In the genomic region with DNA sequence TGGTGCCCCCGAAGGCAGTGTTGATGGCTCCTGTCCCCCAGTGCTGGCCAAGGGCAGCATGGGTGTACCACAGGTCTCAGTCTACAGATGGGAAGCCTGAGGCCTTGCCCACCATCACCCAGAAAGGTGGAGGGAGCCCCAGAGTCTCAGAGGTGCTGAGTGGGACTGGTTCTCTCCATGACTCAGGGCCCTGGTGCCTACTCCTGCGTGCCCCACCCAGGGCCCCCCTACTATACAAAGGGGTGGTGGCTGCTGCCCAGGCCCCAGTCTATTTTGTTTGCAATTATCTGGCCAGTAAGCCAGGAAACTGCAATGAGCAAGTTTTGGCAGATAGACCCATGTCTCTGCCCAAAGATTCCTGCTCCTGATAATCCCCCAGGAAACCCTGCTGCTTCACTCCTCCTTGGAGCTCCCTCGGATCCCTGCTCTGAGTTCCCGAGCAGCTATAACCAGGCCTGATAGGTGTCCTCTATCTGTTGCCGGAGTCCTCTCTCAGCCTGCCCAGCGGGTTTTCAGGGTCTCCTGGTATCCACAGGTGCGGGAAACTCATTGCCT, we compare ENCODE assay signal across 31 cellular contexts. TPM values are rescaled to one million over a fixed set of nuclear protein-coding genes. Genes with fewer than 3 reads are reported as not detected.
DNase-seq lines count a peak whose midpoint lies in the region; ATAC-seq and TF ChIP-seq lines count a peak whose summit lies in the region.
"Had no signal": no experiment of that assay in that cellular context is flagged by ENCODE, and none has a peak within 500 bp of the region (broad histone marks: within the 10 kb centered on the region; RNA-seq: fewer than 3 reads in every experiment).

No MANE protein-coding gene starts in this region.

- H3K36me3 ChIP-seq in osteoblast (ENCODE audit: insufficient read depth, low read length) (no peaks in the 10 kb centered on the region), testis (ENCODE audit: low read depth, missing control alignments) (no peaks in the 10 kb centered on the region)
- H3K36me3 ChIP-seq: BLaER1 treated with 17β-estradiol and CSF1 and Interleukin-3, amounts not matched to agents 10 nM and 100 nM; transverse colon; WERI-Rb-1 had no signal

- H3K27ac Mint-ChIP-seq in HFFc6, result no peak overlapping the region
- H3K27ac Mint-ChIP-seq: activated CD4-positive, alpha-beta T cell treated with anti-CD3 and anti-CD28 coated beads, Interleukin-2, amount 10 ng/mL, durations not matched to agents 7 days and 5 days; activated naive CD4-positive, alpha-beta T cell treated with anti-CD3 and anti-CD28 coated beads, Interleukin-2, amount 10 ng/mL, durations not matched to agents 7 days and 5 days; activated T-cell treated with anti-CD3 and anti-CD28 coated beads, Interleukin-2, amount 50 U/mL, for 72 hours; dendritic cell treated with granulocyte-macrophage colony-stimulating factor and Interleukin-4, amounts not matched to agents 40 ng/mL and 50 ng/mL, for 4 days had no signal

- H3K4me1 Mint-ChIP-seq in HFFc6 (ENCODE audit: low read depth), result peaks cover 17% of the 10 kb centered on the region
- H3K4me1 Mint-ChIP-seq: activated CD4-positive, alpha-beta T cell treated with anti-CD3 and anti-CD28 coated beads, Interleukin-2, amount 10 ng/mL, durations not matched to agents 7 days and 5 days; activated naive CD4-positive, alpha-beta T cell treated with anti-CD3 and anti-CD28 coated beads, Interleukin-2, amount 10 ng/mL, durations not matched to agents 7 days and 5 days had no signal

- H3K4me3 ChIP-seq in AG10803 (ENCODE audit: low read length), result no peak overlapping the region
- no peak overlapping the region for H3K4me3 ChIP-seq in osteoblast (ENCODE audit: insufficient read depth, low read length)
- no peak overlapping the region for H3K4me3 ChIP-seq in testis
- H3K4me3 ChIP-seq: BLaER1 treated with 17β-estradiol and CSF1 and Interleukin-3, amounts not matched to agents 10 nM and 100 nM; SK-N-MC; transverse colon had no signal

- TF ChIP-seq CTCF in AG10803 (conservative IDR thresholded peaks at IDR 0.05; ENCODE audit: low read length) (no peak), HFFc6 (IDR thresholded peaks at IDR 0.05) (no peak), osteoblast (IDR thresholded peaks at IDR 0.05; ENCODE audit: extremely low read depth, low read depth, low read length) (no peak), testis (IDR thresholded peaks at IDR 0.05) (no peak)

- H3K36me3 Mint-ChIP-seq in HFFc6 (ENCODE audit: low read depth), result no peaks in the 10 kb centered on the region
- H3K36me3 Mint-ChIP-seq: activated naive CD4-positive, alpha-beta T cell treated with anti-CD3 and anti-CD28 coated beads, Interleukin-2, amount 10 ng/mL, durations not matched to agents 7 days and 5 days had no signal

- peaks cover 12% of the 10 kb centered on the region for H3K9me3 Mint-ChIP-seq in HFFc6
- H3K9me3 Mint-ChIP-seq: dendritic cell treated with granulocyte-macrophage colony-stimulating factor and Interleukin-4, amounts not matched to agents 40 ng/mL and 50 ng/mL, for 4 days; neural crest cell had no signal

- no peak overlapping the region for H3K4me3 Mint-ChIP-seq in HFFc6
- H3K4me3 Mint-ChIP-seq: activated CD4-positive, alpha-beta T cell treated with anti-CD3 and anti-CD28 coated beads, Interleukin-2, amount 10 ng/mL, durations not matched to agents 7 days and 5 days; activated naive CD4-positive, alpha-beta T cell treated with anti-CD3 and anti-CD28 coated beads, Interleukin-2, amount 10 ng/mL, durations not matched to agents 7 days and 5 days; activated T-cell treated with anti-CD3 and anti-CD28 coated beads, Interleukin-2, amount 50 U/mL, for 72 hours; dendritic cell treated with granulocyte-macrophage colony-stimulating factor and Interleukin-4, amounts not matched to agents 40 ng/mL and 50 ng/mL, for 4 days; neural crest cell had no signal

- 62 to 72% methylated on average over 3 to 7 of the region's 7 CpGs for WGBS in testis, 2 donors

- H4K20me1 ChIP-seq in osteoblast (ENCODE audit: insufficient read depth, low read length), result no peaks in the 10 kb centered on the region
- H4K20me1 ChIP-seq: BLaER1 treated with 17β-estradiol and CSF1 and Interleukin-3, amounts not matched to agents 10 nM and 100 nM had no signal

- H3K27me3 Mint-ChIP-seq in HFFc6 (ENCODE audit: insufficient read depth), result peaks cover 10% of the 10 kb centered on the region

- no peaks in the 10 kb centered on the region for H3K79me2 ChIP-seq in osteoblast (ENCODE audit: insufficient read depth, low read length)

- ATAC-seq in GM19351 (IDR thresholded peaks at IDR 0.05; ENCODE audit: unreplicated experiment), result no peak
- ATAC-seq in HG03175 (IDR thresholded peaks at IDR 0.05; ENCODE audit: unreplicated experiment), result no peak
- ATAC-seq in GM21717 (IDR thresholded peaks at IDR 0.05; ENCODE audit: unreplicated experiment), result no peak
- ATAC-seq: activated T-cell treated with anti-CD3 and anti-CD28 coated beads, Interleukin-2, amount 50 U/mL, for 72 hours; HCT116 had no signal

- no peak overlapping the region for H3K4me2 ChIP-seq in osteoblast (ENCODE audit: insufficient read depth, low read length)
- H3K4me2 ChIP-seq: BLaER1 treated with 17β-estradiol and CSF1 and Interleukin-3, amounts not matched to agents 10 nM and 100 nM had no signal

- H3K9me3 ChIP-seq in osteoblast (ENCODE audit: low read depth, low read length) (peaks cover 7% of the 10 kb centered on the region), testis (no peaks in the 10 kb centered on the region)
- H3K9me3 ChIP-seq: Caco-2 had no signal

- intact Hi-C loops in testis (cut with DNase I; ENCODE audit: low total_unique reads), result no loop called here

- H2AFZ ChIP-seq in osteoblast (ENCODE audit: low read length), result no peak overlapping the region

- DNase-seq in AG10803 (ENCODE audit: low read depth), result peak; percentile 23
- peak; percentile 33 for DNase-seq in HFFc6
- peak; percentile 39 for DNase-seq in amniotic stem cell (lab: John Stamatoyannopoulos, UW)
- DNase-seq in osteoblast (ENCODE audit: insufficient read length, low spot score, missing footprints), result peak; percentile 45
- DNase-seq in testis, result no peak
- DNase-seq: activated CD4-positive, alpha-beta T cell treated with anti-CD3 and anti-CD28 coated beads, Interleukin-2, amount 10 ng/mL, durations not matched to agents 7 days and 5 days; activated naive CD4-positive, alpha-beta T cell treated with anti-CD3 and anti-CD28 coated beads, Interleukin-2, amount 10 ng/mL, durations not matched to agents 7 days and 5 days; activated T-cell treated with anti-CD3 and anti-CD28 coated beads, Interleukin-2, amount 50 U/mL, for 72 hours; Caco-2; caudate nucleus; DND-41; IMR-90; NCI-H1417 treated with DMSO at 0.1 percent for 48 hours; NCI-H2107; NCI-H524; stimulated activated CD8-positive, alpha-beta memory T cell treated with anti-CD3 and anti-CD28 coated beads, Interleukin-4, amount 100 ng/mL, for 48 hours; T-helper 2 cell; transverse colon; WERI-Rb-1 had no signal

- H3K4me1 ChIP-seq in osteoblast (ENCODE audit: insufficient read depth, low read length) (peaks cover 2% of the 10 kb centered on the region), testis (no peaks in the 10 kb centered on the region)
- H3K4me1 ChIP-seq: Caco-2, transverse colon had no signal

- TF ChIP-seq POLR2A in testis (IDR thresholded peaks at IDR 0.05), result no peak

- peaks cover 4% of the 10 kb centered on the region for H3K27me3 ChIP-seq in osteoblast (ENCODE audit: insufficient read depth, low read length)
- no peaks in the 10 kb centered on the region for H3K27me3 ChIP-seq in testis
- H3K27me3 ChIP-seq: BLaER1 treated with 17β-estradiol and CSF1 and Interleukin-3, amounts not matched to agents 10 nM and 100 nM; transverse colon had no signal

- H3K27ac ChIP-seq in osteoblast (ENCODE audit: low read depth, low read length) (no peak overlapping the region), testis (no peak overlapping the region)
- H3K27ac ChIP-seq: BLaER1 treated with 17β-estradiol and CSF1 and Interleukin-3, amounts not matched to agents 10 nM and 100 nM; SK-N-MC; transverse colon; WERI-Rb-1 had no signal

RNA-seq across cellular contexts. Expression of a gene that starts 41.7 kb away (rescaled TPM):
- not detected for total RNA-seq in HFFc6 (2021; fragmentation: NEBNext Ultra II Directional; extraction: Animal tissue kit (Norgen Biotek cat#: 25700))
- total RNA-seq in osteoblast (not detected in 2 replicates), testis (not detected)
- polyA plus RNA-seq in testis (ENCODE audit: insufficient read depth, low read depth, low replicate concordance), result not detected
- total RNA-seq: activated CD4-positive, alpha-beta T cell treated with anti-CD3 and anti-CD28 coated beads, Interleukin-2, amount 10 ng/mL, durations not matched to agents 7 days and 5 days; activated T-cell treated with anti-CD3 and anti-CD28 coated beads, Interleukin-2, amount 50 U/mL, for 72 hours; Caco-2; fibroblast of lung; IMR-90; liver; neural crest cell; pulmonary artery endothelial cell; skeletal muscle tissue had no signal
- polyA plus RNA-seq: fibroblast of lung had no signal
